In the genomic region with DNA sequence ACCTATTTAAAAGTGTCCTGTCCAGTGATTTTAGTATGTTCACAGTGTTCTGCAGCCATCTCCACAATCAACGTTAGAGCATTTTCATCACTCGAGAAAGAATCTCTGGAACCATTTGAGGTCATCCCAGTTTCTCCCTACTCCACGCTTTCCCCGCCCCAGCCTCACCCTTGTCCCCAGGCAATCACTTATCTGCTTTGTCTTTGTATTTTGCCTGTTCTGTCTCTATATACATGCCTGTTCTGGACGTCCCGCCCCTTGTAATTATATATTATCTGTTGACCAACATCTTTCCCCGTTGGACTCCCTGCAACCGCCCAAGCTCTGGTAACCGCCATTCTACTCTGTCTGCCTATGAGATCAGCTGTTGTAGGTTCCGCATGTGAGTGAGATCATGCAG, we compare ENCODE assay signal across 20 cellular contexts. TPM values are rescaled to one million over a fixed set of nuclear protein-coding genes. Genes with fewer than 3 reads are reported as not detected.
DNase-seq lines count a peak whose midpoint lies in the region; ATAC-seq and TF ChIP-seq lines count a peak whose summit lies in the region.
"Had no signal": no experiment of that assay in that cellular context is flagged by ENCODE, and none has a peak within 500 bp of the region (broad histone marks: within the 10 kb centered on the region; RNA-seq: fewer than 3 reads in every experiment).

No MANE protein-coding gene starts in this region.

- H3K36me3 ChIP-seq in mucosa of descending colon (ENCODE audit: low read depth), result no peaks in the 10 kb centered on the region
- H3K36me3 ChIP-seq in ovary, result no peaks in the 10 kb centered on the region

- no peaks in the 10 kb centered on the region for H3K27me3 ChIP-seq in ovary

- intact Hi-C loops in mucosa of descending colon (cut with DNase I, micrococcal nuclease) (no loop called here), ovary (cut with DNase I) (no loop called here)

- ATAC-seq in mucosa of descending colon, result peak; percentile 13
- ATAC-seq in GM19328 (IDR thresholded peaks at IDR 0.05; ENCODE audit: unreplicated experiment), result no peak
- no peak for ATAC-seq in GM18519 (IDR thresholded peaks at IDR 0.05; ENCODE audit: low FRiP score, unreplicated experiment)

- peak; percentile 43 for DNase-seq in NCI-H2227 (lab: John Stamatoyannopoulos, UW; ENCODE audit: unreplicated experiment)
- DNase-seq in NCI-H69 (lab: John Stamatoyannopoulos, UW), result peak; percentile 47
- no peak for DNase-seq in mucosa of descending colon
- no peak for DNase-seq in ovary
- DNase-seq: C1 segment of cervical spinal cord; Calu3; CD4-positive, alpha-beta memory T cell; COR-L47; DMS53; DMS79 treated with DMSO at 0.1 percent for 48 hours; GF-D8; GM23248; H7; HCEC 1CT had no signal

- no peaks in the 10 kb centered on the region for H3K4me1 ChIP-seq in mucosa of descending colon (ENCODE audit: low read depth)
- H3K4me1 ChIP-seq in ovary (ENCODE audit: insufficient read depth), result no peaks in the 10 kb centered on the region

- no peak for TF ChIP-seq POLR2A in ovary (IDR thresholded peaks at IDR 0.05)

- no peak overlapping the region for H3K4me3 ChIP-seq in mucosa of descending colon
- no peak overlapping the region for H3K4me3 ChIP-seq in ovary
- H3K4me3 ChIP-seq: GM23248 had no signal

- no peak for TF ChIP-seq CTCF in mucosa of descending colon (IDR thresholded peaks at IDR 0.05)
- no peak for TF ChIP-seq CTCF in ovary (IDR thresholded peaks at IDR 0.05)

- H3K9me3 ChIP-seq in mucosa of descending colon (peaks cover 9% of the 10 kb centered on the region), ovary (no peaks in the 10 kb centered on the region)

- no peak overlapping the region for H3K27ac ChIP-seq in ovary
- H3K27ac ChIP-seq: GM23248 had no signal

- WGBS in ovary, 3 donors, result 77 to 85% (median 77%) methylated on average over 9 to 10 of the region's 10 CpGs

- no peak for TF ChIP-seq EP300 in ovary (IDR thresholded peaks at IDR 0.05)

RNA-seq across cellular contexts. Expression of a gene that starts 21.5 kb away (rescaled TPM):
- total RNA-seq in mucosa of descending colon (10 to 100 TPM in 2 of 3 donors, 1 to 10 TPM in 1; 2.1 to 15.0 (median 14.2) TPM), ovary (10 to 100 TPM; 10.5 to 28.8 (median 19.8) TPM)
- polyA plus RNA-seq in ovary, result 10 to 100 TPM in 1 of 2 donors, under 1 TPM in 1; 0.45 to 11.0 TPM
- total RNA-seq: A172; A673; Calu3; CD4-positive, alpha-beta memory T cell; Daoy; G401; GM23248 had no signal
- polyA plus RNA-seq: CD4-positive, alpha-beta memory T cell; GM23248 had no signal

Comparison
In these comparisons a context has a peak if more than half of its experiments do, and no peak if none do; other contexts are left out.
1. DNase-seq: peak in NCI-H2227 (single experiment) and NCI-H69 (single experiment); none in mucosa of descending colon (0 of 3) and ovary (0 of 5).